In the genomic region with DNA sequence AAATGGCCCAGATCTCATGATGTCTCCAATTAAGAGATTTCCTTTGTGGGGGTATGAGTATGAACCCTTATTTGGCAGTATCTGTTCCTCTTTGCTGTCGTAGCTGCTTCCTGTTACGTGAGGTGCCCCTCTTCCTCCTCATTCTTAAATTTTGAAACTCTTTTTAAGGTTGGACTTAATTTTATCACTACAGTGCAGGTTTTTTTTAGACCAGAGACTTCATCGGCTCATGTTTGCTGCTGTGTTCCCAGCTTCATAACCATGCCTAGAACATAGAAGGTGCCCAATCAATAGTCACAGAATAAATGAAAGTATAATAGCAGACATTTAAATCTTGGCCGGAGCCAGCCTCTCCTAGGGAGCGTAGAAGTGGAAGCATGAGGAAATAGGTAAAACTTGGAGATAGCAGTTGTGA, we compare ENCODE assay signal across 8 cellular contexts. TPM values are rescaled to one million over a fixed set of nuclear protein-coding genes. Genes with fewer than 3 reads are reported as not detected.
DNase-seq lines count a peak whose midpoint lies in the region; ATAC-seq and TF ChIP-seq lines count a peak whose summit lies in the region.

No MANE protein-coding gene starts in this region.

- peaks cover 32% of the 10 kb centered on the region for H3K36me3 ChIP-seq in ACC112 (ENCODE audit: insufficient read depth, low read length)
- peaks cover 39% of the 10 kb centered on the region for H3K36me3 ChIP-seq in MG63

- H3K4me1 Mint-ChIP-seq in activated B cell treated with CpG ODN at 0.5 μM for 24 hours: peaks cover 52% of the 10 kb centered on the region

- H3K9me3 Mint-ChIP-seq in activated B cell treated with CpG ODN at 0.5 μM for 24 hours: no peaks in the 10 kb centered on the region

- peaks cover 26% of the 10 kb centered on the region for H3K4me1 ChIP-seq in ACC112 (ENCODE audit: control insufficient read depth, insufficient read depth, low read length, unreplicated experiment)

- no peak for TF ChIP-seq POLR2A in lower leg skin (IDR thresholded peaks at IDR 0.05)

- TF ChIP-seq CTCF in activated B cell treated with CpG ODN at 0.5 μM for 24 hours (IDR thresholded peaks at IDR 0.05) (no peak), lower leg skin (IDR thresholded peaks at IDR 0.05) (no peak)

- no peaks in the 10 kb centered on the region for H3K27me3 Mint-ChIP-seq in activated B cell treated with CpG ODN at 0.5 μM for 24 hours

- H3K27me3 ChIP-seq in ACC112 (ENCODE audit: insufficient read depth, low read length): no peaks in the 10 kb centered on the region
- H3K27me3 ChIP-seq in MG63: no peaks in the 10 kb centered on the region

- H3K27ac Mint-ChIP-seq in activated B cell treated with CpG ODN at 0.5 μM for 24 hours: peak overlapping the region; percentile 90

- CTCF ChIA-PET in activated B cell treated with CpG ODN at 0.5 μM for 24 hours (lab: Charles Lee): interaction anchor here (0.5 to 0.9 kb wide), 2 partner anchors 387 to 728 kb away, joined by 3 to 4 read pairs; no protein-coding TSS in a partner anchor

- intact Hi-C loops in activated B cell treated with CpG ODN at 0.5 μM for 24 hours (cut with micrococcal nuclease): loop anchor here (1.0 to 5.0 kb wide), 6 partner anchors 9 to 862 kb away; partner anchors contain the start of genes UMAD1 and ZNF12
- intact Hi-C loops in lower leg skin (cut with DNase I; ENCODE audit: low total_unique reads): no loop called here

- H3K4me3 Mint-ChIP-seq in activated B cell treated with CpG ODN at 0.5 μM for 24 hours: peak overlapping the region; percentile 85

- no peaks in the 10 kb centered on the region for H3K9me3 ChIP-seq in MG63

- ATAC-seq in GM19023 (IDR thresholded peaks at IDR 0.05; ENCODE audit: unreplicated experiment) (peak; percentile 28), HG03159 (IDR thresholded peaks at IDR 0.05; ENCODE audit: unreplicated experiment) (peak; percentile 53), activated B cell treated with CpG ODN at 0.5 μM for 24 hours (ENCODE audit: low read depth) (peak; percentile 45)

- no peak overlapping the region for H3K27ac ChIP-seq in ACC112 (ENCODE audit: low read depth, low read length)

- H3K4me3 ChIP-seq in ACC112 (ENCODE audit: low read depth, low read length) (peak overlapping the region; percentile 91), skeletal muscle cell (ENCODE audit: low read depth, low read length) (peak overlapping the region; percentile 58), lower leg skin (ENCODE audit: low read depth, poor library complexity, severe bottlenecking) (no peak overlapping the region), MG63 (no peak overlapping the region)

- H3K36me3 Mint-ChIP-seq in activated B cell treated with CpG ODN at 0.5 μM for 24 hours (ENCODE audit: low read depth): peaks cover 46% of the 10 kb centered on the region

- peaks cover 62% of the 10 kb centered on the region for H3K79me2 ChIP-seq in ACC112 (ENCODE audit: control insufficient read depth, insufficient read depth, low read length, unreplicated experiment)

- POLR2A ChIA-PET in activated B cell treated with CpG ODN at 0.5 μM for 24 hours (lab: Charles Lee): interaction anchor here (0.5 to 3.8 kb wide), 6 partner anchors 9 to 544 kb away, joined by 3 to 30 read pairs (median 3); partner anchors contain the start of genes C1GALT1 and UMAD1

- WGBS in lower leg skin, 2 donors: 61 to 62% methylated on average over 5 of the region's 5 CpGs

- H2AFZ ChIP-seq in ACC112 (ENCODE audit: low read length, unreplicated experiment): no peak overlapping the region

- DNase-seq in activated B cell treated with CpG ODN at 0.5 μM for 24 hours (no peak), skeletal muscle cell (ENCODE audit: low read depth) (no peak), lower leg skin (ENCODE audit: low spot score in 2 of 2) (no peak), ecto neural progenitor cell (ENCODE audit: low spot score) (no peak), MG63 (no peak)

RNA-seq across cellular contexts. Expression of gene MIOS, which starts 2.4 kb away (rescaled TPM):
- 70.2 and 81.3 TPM in 2 replicates for total RNA-seq in activated B cell treated with CpG ODN at 0.5 μM for 24 hours
- total RNA-seq in lower leg skin: 10 to 100 TPM; 37.6 to 65.6 (median 52.3) TPM
- 20.2 and 21.3 TPM in 2 replicates for total RNA-seq in MG63 (2014; rRNA removed; shearing (Covaris generic); ENCODE audit: low replicate concordance)

RNA-seq across cellular contexts. Expression of gene COL28A1, which starts 33.4 kb away (rescaled TPM):
- total RNA-seq in activated B cell treated with CpG ODN at 0.5 μM for 24 hours: 0.16 and 0.17 TPM in 2 replicates
- 10 to 100 TPM in 1 of 4 donors, 1 to 10 TPM in 3; 1.6 to 10.5 (median 3.2) TPM for total RNA-seq in lower leg skin
- not detected in 2 replicates for total RNA-seq in MG63 (2014; rRNA removed; shearing (Covaris generic); ENCODE audit: low replicate concordance)

Comparison
In these comparisons a context has a peak if more than half of its experiments do, and no peak if none do; other contexts are left out.
1. H3K4me3 ChIP-seq: peak in ACC112 (single experiment) and skeletal muscle cell (single experiment); none in lower leg skin (single experiment) and MG63 (single experiment).
2. Peak in every context shown above with its lines, with median percentiles within 50 percentile points of each other: ATAC-seq.